8 cellular contexts compared by ENCODE assay signal in genomic region chr14:91173221-91173670, GRCh38. TPM values are rescaled to one million over a fixed set of nuclear protein-coding genes. Genes with fewer than 3 reads are reported as not detected.
DNase-seq lines count a peak whose midpoint lies in the region; ATAC-seq and TF ChIP-seq lines count a peak whose summit lies in the region.

No MANE protein-coding gene starts in this region.

- peaks cover 2% of the 10 kb centered on the region for H3K9me3 ChIP-seq in trophoblast cell (ENCODE audit: insufficient read depth, low read depth, low read length)

- no peaks in the 10 kb centered on the region for H3K9me3 Mint-ChIP-seq in activated naive CD8-positive, alpha-beta T cell (ENCODE audit: low read depth)
- H3K9me3 Mint-ChIP-seq in type B pancreatic cell = no peaks in the 10 kb centered on the region

- peak; percentile 77 for DNase-seq in ELR (ENCODE audit: low read depth)
- peak; percentile 57 for DNase-seq in M059J (ENCODE audit: low read depth)
- peak; percentile 32 to 68 for DNase-seq in SW 1271 (lab: John Stamatoyannopoulos, UW)
- peak; percentile 76 to 95 (median 89) for DNase-seq in head of caudate nucleus
- peak; percentile 64 to 90 for DNase-seq in trophoblast cell
- peak; percentile 84 for DNase-seq in type B pancreatic cell (ENCODE audit: extremely low spot score, unreplicated experiment)

- no peak overlapping the region for H4K91ac ChIP-seq in trophoblast cell (ENCODE audit: low read depth, low read length)

- H3K4me3 ChIP-seq in trophoblast cell (ENCODE audit: low read depth, low read length) = no peak overlapping the region

- no peak overlapping the region for H2BK12ac ChIP-seq in trophoblast cell (ENCODE audit: low read length)

- no peak overlapping the region for H3K4me2 ChIP-seq in trophoblast cell (ENCODE audit: low read length)

- no peak overlapping the region for H4K8ac ChIP-seq in trophoblast cell (ENCODE audit: low read depth, low read length)

- no peaks in the 10 kb centered on the region for H3K27me3 ChIP-seq in trophoblast cell (ENCODE audit: insufficient read depth, low read length)

- no peak overlapping the region for H3K9ac ChIP-seq in trophoblast cell (ENCODE audit: low read length)

- no peak overlapping the region for H2BK5ac ChIP-seq in trophoblast cell (ENCODE audit: low read depth, low read length, poor library complexity)

- H3K79me2 ChIP-seq in trophoblast cell (ENCODE audit: control insufficient read depth, insufficient read depth, low read length, poor library complexity) = no peaks in the 10 kb centered on the region

- TF ChIP-seq CTCF in type B pancreatic cell (conservative IDR thresholded peaks at IDR 0.05) = peak; percentile 96

- H3K27ac Mint-ChIP-seq in activated naive CD8-positive, alpha-beta T cell = peak overlapping the region; percentile 82
- no peak overlapping the region for H3K27ac Mint-ChIP-seq in type B pancreatic cell

- peaks cover 11% of the 10 kb centered on the region for H3K4me1 Mint-ChIP-seq in activated naive CD8-positive, alpha-beta T cell (ENCODE audit: low read depth)
- peaks cover 9% of the 10 kb centered on the region for H3K4me1 Mint-ChIP-seq in type B pancreatic cell (ENCODE audit: unreplicated experiment)

- no peak overlapping the region for H2BK120ac ChIP-seq in trophoblast cell (ENCODE audit: insufficient read depth, low read length, poor library complexity)

- H3K36me3 ChIP-seq in trophoblast cell (ENCODE audit: control insufficient read depth in 1 of 2, insufficient read depth in 2 of 2, low read length in 2 of 2) = no peaks in the 10 kb centered on the region

- WGBS in trophoblast cell (ENCODE audit: extremely low coverage, insufficient coverage, insufficient read length) = no CpG with 5 or more reads among the region's 10 CpGs

- H4K12ac ChIP-seq in trophoblast cell (ENCODE audit: low read depth, low read length) = no peak overlapping the region

- H2AFZ ChIP-seq in trophoblast cell (ENCODE audit: insufficient read depth, low read length, poor library complexity) = no peak overlapping the region

- peaks cover 0 to 2% of the 10 kb centered on the region in 2 experiments for H3K4me1 ChIP-seq in trophoblast cell (ENCODE audit: control insufficient read depth in 1 of 2, insufficient read depth in 2 of 2, low read length in 2 of 2)

- no peak overlapping the region for H3K4me3 Mint-ChIP-seq in activated naive CD8-positive, alpha-beta T cell
- H3K4me3 Mint-ChIP-seq in type B pancreatic cell = no peak overlapping the region

- no peak for ATAC-seq in HG03521 (IDR thresholded peaks at IDR 0.05; ENCODE audit: unreplicated experiment)

- H3K79me1 ChIP-seq in trophoblast cell (ENCODE audit: low read length) = no peaks in the 10 kb centered on the region

- peaks cover 8% of the 10 kb centered on the region for H3K36me3 Mint-ChIP-seq in activated naive CD8-positive, alpha-beta T cell
- H3K36me3 Mint-ChIP-seq in type B pancreatic cell = peaks cover 8% of the 10 kb centered on the region

- H3K27me3 Mint-ChIP-seq in activated naive CD8-positive, alpha-beta T cell = no peaks in the 10 kb centered on the region
- no peaks in the 10 kb centered on the region for H3K27me3 Mint-ChIP-seq in type B pancreatic cell

- no peak overlapping the region for H2AK5ac ChIP-seq in trophoblast cell (ENCODE audit: low read length)

- H3K4ac ChIP-seq in trophoblast cell (ENCODE audit: low read depth, low read length) = no peak overlapping the region

- no peak overlapping the region for H3K23ac ChIP-seq in trophoblast cell (ENCODE audit: low read length)

- H3K27ac ChIP-seq in trophoblast cell (ENCODE audit: low read depth, low read length) = no peak overlapping the region

- intact Hi-C loops in head of caudate nucleus (cut with DNase I) = loop anchor here (2.0 to 5.0 kb wide), 2 partner anchors 112 to 271 kb away; partner anchors contain the start of gene RPS6KA5

- no peak overlapping the region for H3K18ac ChIP-seq in trophoblast cell (ENCODE audit: low read length)

- no peak overlapping the region for H3K14ac ChIP-seq in trophoblast cell (ENCODE audit: low read length)

RNA-seq across cellular contexts. Expression of gene DGLUCY, which starts 59.4 kb away (rescaled TPM):
- 15.7 and 19.9 TPM in 2 replicates for total RNA-seq in M059J (2014; rRNA removed; shearing (Covaris generic))
- polyA plus RNA-seq in trophoblast cell (2013) = 8.8 and 10.1 TPM in 2 replicates
- 24.2 and 37.5 TPM in 2 replicates for total RNA-seq in type B pancreatic cell (ENCODE audit: low replicate concordance)
